In genomic region chr1:208997726-208998312, GRCh38 we compare ENCODE assay signal across 12 cellular contexts.
DNase-seq lines count a peak whose midpoint lies in the region; ATAC-seq and TF ChIP-seq lines count a peak whose summit lies in the region.
"Had no signal": no experiment of that assay in that cellular context is flagged by ENCODE, and none has a peak within 500 bp of the region (broad histone marks: within the 10 kb centered on the region; RNA-seq: fewer than 3 reads in every experiment).

No MANE protein-coding gene starts in this region.

- H3K9me2 ChIP-seq in Loucy (replicated peaks; ENCODE audit: low read depth, low read length), result no peaks in the 10 kb centered on the region

- H3K27me3 Mint-ChIP-seq in neural progenitor cell (ENCODE audit: insufficient read depth, low read depth), result peaks cover 4% of the 10 kb centered on the region

- DNase-seq in DMS 273 (lab: John Stamatoyannopoulos, UW; ENCODE audit: unreplicated experiment), result peak; percentile 33
- no peak for DNase-seq in DMS 273 treated with DMSO at 0.1 percent for 48 hours (lab: John Stamatoyannopoulos, UW)
- no peak for DNase-seq in colonic mucosa
- no peak for DNase-seq in neural progenitor cell (ENCODE audit: low spot score)
- no peak for DNase-seq in stimulated activated CD4-positive, alpha-beta T cell treated with anti-CD3 and anti-CD28 coated beads, Interleukin-1b, Interleukin-23, amount 100 ng/mL, for 48 hours
- no peak for DNase-seq in DMS79 (lab: John Stamatoyannopoulos, UW)
- DNase-seq: 8988T; activated CD4-positive, alpha-beta T cell treated with anti-CD3 and anti-CD28 coated beads, Interleukin-2, amount 50 U/mL, for 1 hour; NCI-H1105 treated with DMSO at 0.1 percent for 48 hours; testis had no signal

- H3K9me3 ChIP-seq in Loucy (ENCODE audit: insufficient read depth, low read depth, low read length), result no peaks in the 10 kb centered on the region
- H3K9me3 ChIP-seq in colonic mucosa, result no peaks in the 10 kb centered on the region
- no peaks in the 10 kb centered on the region for H3K9me3 ChIP-seq in neural progenitor cell (ENCODE audit: low read depth)
- H3K9me3 ChIP-seq: testis had no signal

- H3K9ac ChIP-seq in Loucy (ENCODE audit: low read depth, low read length, poor library complexity, severe bottlenecking) (no peak overlapping the region), colonic mucosa (ENCODE audit: low read depth in 2 of 2, low read length in 2 of 2) (no peak overlapping the region), neural progenitor cell (no peak overlapping the region)

- no peak overlapping the region for H3K4me3 Mint-ChIP-seq in neural progenitor cell

- no peak overlapping the region for H3K27ac Mint-ChIP-seq in neural progenitor cell

- H3K4me1 Mint-ChIP-seq in neural progenitor cell, result no peaks in the 10 kb centered on the region

- no peak overlapping the region for H3K4me3 ChIP-seq in Loucy (ENCODE audit: low read length, poor library complexity, severe bottlenecking)
- H3K4me3 ChIP-seq in colonic mucosa, result no peak overlapping the region
- no peak overlapping the region for H3K4me3 ChIP-seq in neural progenitor cell
- H3K4me3 ChIP-seq: testis had no signal

- ATAC-seq in GM21390 (IDR thresholded peaks at IDR 0.05; ENCODE audit: unreplicated experiment), result no peak

- H3K36me3 Mint-ChIP-seq in neural progenitor cell, result no peaks in the 10 kb centered on the region

- H3K79me2 ChIP-seq in Loucy (ENCODE audit: insufficient read depth, low read length) (no peaks in the 10 kb centered on the region), neural progenitor cell (ENCODE audit: low read depth) (no peaks in the 10 kb centered on the region)

- H3K4me2 ChIP-seq in Loucy (ENCODE audit: low read depth, low read length, poor library complexity, severe bottlenecking), result no peak overlapping the region
- H3K4me2 ChIP-seq in neural progenitor cell, result no peak overlapping the region

- H2AFZ ChIP-seq in Loucy (ENCODE audit: low read length), result no peak overlapping the region
- no peak overlapping the region for H2AFZ ChIP-seq in neural progenitor cell (replicated peaks)

- H3K9me3 Mint-ChIP-seq in neural progenitor cell, result peaks cover 15% of the 10 kb centered on the region

- no peaks in the 10 kb centered on the region for H3K27me3 ChIP-seq in Loucy (ENCODE audit: insufficient read depth, low read length, poor library complexity, severe bottlenecking)
- no peaks in the 10 kb centered on the region for H3K27me3 ChIP-seq in colonic mucosa
- no peaks in the 10 kb centered on the region for H3K27me3 ChIP-seq in neural progenitor cell
- H3K27me3 ChIP-seq: testis had no signal

- H3K27ac ChIP-seq in colonic mucosa (no peak overlapping the region), neural progenitor cell (no peak overlapping the region)
- H3K27ac ChIP-seq: testis had no signal

- H4K20me1 ChIP-seq in Loucy (ENCODE audit: insufficient read depth, low read length, poor library complexity, severe bottlenecking), result no peaks in the 10 kb centered on the region
- no peaks in the 10 kb centered on the region for H4K20me1 ChIP-seq in neural progenitor cell (ENCODE audit: low read depth)

- intact Hi-C loops in colonic mucosa (cut with DNase I), result no loop called here

- TF ChIP-seq CTCF in Loucy (conservative IDR thresholded peaks at IDR 0.05; ENCODE audit: low read length), result peak; percentile 30
- TF ChIP-seq CTCF in colonic mucosa (IDR thresholded peaks at IDR 0.05), result peak; percentile 23
- peak; percentile 45 for TF ChIP-seq CTCF in neural progenitor cell (IDR thresholded peaks at IDR 0.05)

- H3K4me1 ChIP-seq in Loucy (ENCODE audit: insufficient read depth, low read length, poor library complexity, severe bottlenecking) (no peaks in the 10 kb centered on the region), colonic mucosa (no peaks in the 10 kb centered on the region), neural progenitor cell (no peaks in the 10 kb centered on the region)
- H3K4me1 ChIP-seq: testis had no signal

- H3K36me3 ChIP-seq in Loucy (ENCODE audit: insufficient read depth, low read length) (no peaks in the 10 kb centered on the region), colonic mucosa (no peaks in the 10 kb centered on the region), neural progenitor cell (no peaks in the 10 kb centered on the region)

- H3F3A ChIP-seq in Loucy (ENCODE audit: low read depth) (no peaks in the 10 kb centered on the region), neural progenitor cell (ENCODE audit: low read depth) (no peaks in the 10 kb centered on the region)
